Comparison of ENCODE assay signal across 32 cellular contexts in genomic region chr12:49949866-49950265, GRCh38. TPM values are rescaled to one million over a fixed set of nuclear protein-coding genes. Genes with fewer than 3 reads are reported as not detected.
"Had no signal": no experiment of that assay in that cellular context is flagged by ENCODE, and none has a peak within 500 bp of the region (broad histone marks: within the 10 kb centered on the region; RNA-seq: fewer than 3 reads in every experiment).

No MANE protein-coding gene starts in this region.

- H3K36me3 ChIP-seq: colonic mucosa, esophagus muscularis mucosa, gastroesophageal sphincter, heart left ventricle, left lung, neural progenitor cell, prostate gland, right atrium auricular region, sigmoid colon, thoracic aorta, tibial nerve, upper lobe of left lung, uterus had no signal

- ATAC-seq: foreskin keratinocyte; gastroesophageal sphincter; heart left ventricle; left lung; naive thymus-derived CD4-positive, alpha-beta T cell; stimulated activated memory B cell treated with anti-CD40 and anti-IgM and Interleukin-4, amounts not matched to agents 10 μg/mL and 1 μg/mL and 100 μg/mL, for 72 hours; stimulated activated naive CD8-positive, alpha-beta T cell treated with anti-CD3 and anti-CD28 coated beads, Interleukin-15, Interleukin-2, amounts not matched to agents 100 U/mL and 50 U/mL, for 24 hours had no signal

- H3K4me3 ChIP-seq: colonic mucosa, esophagus muscularis mucosa, gastroesophageal sphincter, heart left ventricle, hepatocyte, left lung, neural progenitor cell, prostate gland, right atrium auricular region, sigmoid colon, thoracic aorta, tibial nerve, upper lobe of left lung, uterus had no signal

- H3K27ac ChIP-seq: colonic mucosa, esophagus muscularis mucosa, foreskin keratinocyte, gastroesophageal sphincter, heart left ventricle, hepatocyte, left lung, neural progenitor cell, parathyroid adenoma, prostate gland, right atrium auricular region, sigmoid colon, thoracic aorta, tibial nerve, upper lobe of left lung, uterus had no signal

- H3K9me3 ChIP-seq: colonic mucosa, esophagus muscularis mucosa, gastroesophageal sphincter, heart left ventricle, left lung, prostate gland, right atrium auricular region, sigmoid colon, thoracic aorta, tibial nerve, upper lobe of left lung, uterus had no signal

- DNase-seq: colonic mucosa; effector memory CD4-positive, alpha-beta T cell; foreskin keratinocyte; heart left ventricle; left cardiac atrium; midbrain; naive thymus-derived CD4-positive, alpha-beta T cell; sigmoid colon; stimulated activated CD4-positive, alpha-beta T cell treated with anti-CD3 and anti-CD28 coated beads, Interleukin-4, amount 100 ng/mL, for 4 hours; stimulated activated naive CD8-positive, alpha-beta T cell treated with anti-CD3 and anti-CD28 coated beads, Interleukin-15, Interleukin-2, amounts not matched to agents 100 U/mL and 50 U/mL, for 24 hours; substantia nigra; uterus had no signal

- H3K27me3 ChIP-seq: upper lobe of left lung, uterus had no signal

- H3K4me1 ChIP-seq: prostate gland, uterus had no signal

RNA-seq across cellular contexts. Expression of gene AQP2, which starts 0.7 kb away (rescaled TPM):
- total RNA-seq: colonic mucosa; endothelial cell of umbilical vein; epithelial cell of proximal tubule; esophagus muscularis mucosa; fibroblast of lung; foreskin keratinocyte; heart left ventricle; kidney epithelial cell; lung microvascular endothelial cell; mucosa of gallbladder; naive thymus-derived CD4-positive, alpha-beta T cell; osteoblast; sigmoid colon; skeletal muscle tissue; tibial nerve; uterus had no signal

RNA-seq across cellular contexts. Expression of gene AQP5, which starts 11.8 kb away (rescaled TPM):
- total RNA-seq: colonic mucosa; epithelial cell of proximal tubule; fibroblast of lung; foreskin keratinocyte; kidney epithelial cell; lung microvascular endothelial cell; naive thymus-derived CD4-positive, alpha-beta T cell; osteoblast; sigmoid colon had no signal

RNA-seq across cellular contexts. Expression of gene AQP6, which starts 22.9 kb away (rescaled TPM):
- total RNA-seq: colonic mucosa; endothelial cell of umbilical vein; epithelial cell of proximal tubule; gastroesophageal sphincter; heart left ventricle; hepatocyte; kidney epithelial cell; lung microvascular endothelial cell; naive thymus-derived CD4-positive, alpha-beta T cell; osteoblast; thoracic aorta had no signal

RNA-seq across cellular contexts. Expression of gene FAIM2, which starts 46.2 kb away (rescaled TPM):
- total RNA-seq: endothelial cell of umbilical vein, epithelial cell of proximal tubule, foreskin keratinocyte, kidney epithelial cell, lung microvascular endothelial cell had no signal
